Comparison of ENCODE assay signal across 8 cellular contexts in genomic region chr5:16759147-16759800, GRCh38.
DNase-seq lines count a peak whose midpoint lies in the region; ATAC-seq and TF ChIP-seq lines count a peak whose summit lies in the region.

No MANE protein-coding gene starts in this region.

- H4K20me1 ChIP-seq in IMR-90 (ENCODE audit: insufficient read depth, low read length): peaks cover 3% of the 10 kb centered on the region

- H3K4me3 Mint-ChIP-seq in central memory CD8-positive, alpha-beta T cell: no peak overlapping the region

- H2BK20ac ChIP-seq in IMR-90 (ENCODE audit: low read depth, low read length): no peak overlapping the region

- no peak overlapping the region for H3K9ac ChIP-seq in IMR-90 (ENCODE audit: low read depth, low read length)

- no peak overlapping the region for H3K4me2 ChIP-seq in IMR-90 (ENCODE audit: low read depth, low read length)

- H3K27ac Mint-ChIP-seq in central memory CD8-positive, alpha-beta T cell (ENCODE audit: low read depth): peak overlapping the region; percentile 46

- no peak overlapping the region for H2AFZ ChIP-seq in IMR-90 (replicated peaks; ENCODE audit: low read length, poor library complexity)

- H3K4ac ChIP-seq in IMR-90 (ENCODE audit: low read depth, low read length): no peak overlapping the region

- no peak overlapping the region for H3K23ac ChIP-seq in IMR-90 (ENCODE audit: low read depth, low read length)

- in situ Hi-C loops in IMR-90 (cut with MboI; ENCODE audit: low sequenced_read_pairs): no loop called here
- in situ Hi-C loops in GM13976 (cut with MboI; ENCODE audit: low sequenced_read_pairs, unreplicated experiment): no loop called here

- no peak overlapping the region for H2AK5ac ChIP-seq in IMR-90 (ENCODE audit: low read depth, low read length)

- no CpG with 5 or more reads among the region's 16 CpGs for WGBS in IMR-90 (ENCODE audit: extremely low coverage in 2 of 2, insufficient read length in 1 of 2), 2 experiments

- H3K9me1 ChIP-seq in IMR-90 (ENCODE audit: insufficient read depth, low read length): peaks cover 4% of the 10 kb centered on the region

- no peak overlapping the region for H2BK5ac ChIP-seq in IMR-90 (ENCODE audit: low read depth, low read length, poor library complexity, severe bottlenecking)

- no peak overlapping the region for H3K18ac ChIP-seq in IMR-90 (ENCODE audit: low read depth, low read length)

- no peaks in the 10 kb centered on the region for H3K27me3 ChIP-seq in IMR-90 (ENCODE audit: control insufficient read depth, insufficient read depth, low read length)

- H3K14ac ChIP-seq in IMR-90 (replicated peaks; ENCODE audit: low read depth, low read length): no peak overlapping the region

- no peaks in the 10 kb centered on the region for H3K27me3 Mint-ChIP-seq in central memory CD8-positive, alpha-beta T cell

- H3K79me1 ChIP-seq in IMR-90 (ENCODE audit: low read depth in 1 of 2, low read length in 2 of 2): peaks cover 31 to 42% of the 10 kb centered on the region in 2 experiments

- H3K27ac ChIP-seq in IMR-90 (ENCODE audit: insufficient read depth, low read length): no peak overlapping the region

- DNase-seq in IMR-90 (peak; percentile 31), GM13976 (ENCODE audit: low spot score) (no peak), NCI-H187 (lab: John Stamatoyannopoulos, UW) (no peak)
- DNase-seq in central memory CD8-positive, alpha-beta T cell (ENCODE audit: low spot score in 2 of 2): no peak

- peaks cover 62% of the 10 kb centered on the region for H3K36me3 ChIP-seq in IMR-90 (ENCODE audit: control insufficient read depth, insufficient read depth, low read length)

- POLR2A ChIA-PET in IMR-90 (lab: Charles Lee; ENCODE audit: unreplicated experiment): no interaction called here

- no peak overlapping the region for H2BK120ac ChIP-seq in IMR-90 (ENCODE audit: low read depth, low read length)

- H3K36me3 Mint-ChIP-seq in central memory CD8-positive, alpha-beta T cell (ENCODE audit: insufficient read depth): no peaks in the 10 kb centered on the region

- no peaks in the 10 kb centered on the region for H3K4me1 Mint-ChIP-seq in central memory CD8-positive, alpha-beta T cell

- ATAC-seq in GM18511 (IDR thresholded peaks at IDR 0.05; ENCODE audit: unreplicated experiment) (peak; percentile 90), GM19468 (IDR thresholded peaks at IDR 0.05; ENCODE audit: extremely low read depth, unreplicated experiment) (peak; percentile 87), IMR-90 (ENCODE audit: low read depth) (peak; percentile 62), HG03457 (IDR thresholded peaks at IDR 0.05; ENCODE audit: unreplicated experiment) (no peak), GM18505 (IDR thresholded peaks at IDR 0.05; ENCODE audit: unreplicated experiment) (no peak)
- no peak for ATAC-seq in central memory CD8-positive, alpha-beta T cell (replicated peaks; ENCODE audit: extremely low read depth, poor library complexity, severe bottlenecking)

- 0 out of 2 replicates have a peak, but pooled peaks cover 1% of the 10 kb centered on the region for H3K4me1 ChIP-seq in IMR-90 (ENCODE audit: control insufficient read depth, insufficient read depth, low read length)

- TF ChIP-seq RAD21 in IMR-90 (IDR thresholded peaks at IDR 0.05; ENCODE audit: low read length): no peak

- no peaks in the 10 kb centered on the region for H3K9me3 ChIP-seq in IMR-90 (ENCODE audit: control insufficient read depth, insufficient read depth, low read length)

- no peaks in the 10 kb centered on the region for H3K9me3 Mint-ChIP-seq in central memory CD8-positive, alpha-beta T cell

- H2BK15ac ChIP-seq in IMR-90 (ENCODE audit: low read depth, low read length): no peak overlapping the region

- no peak overlapping the region for H3K56ac ChIP-seq in IMR-90 (ENCODE audit: extremely low read depth, insufficient read depth, low read length)

- H4K91ac ChIP-seq in IMR-90 (ENCODE audit: insufficient read depth, low read depth, low read length): no peak overlapping the region

- H3K4me3 ChIP-seq in IMR-90 (ENCODE audit: insufficient read depth, low read depth, low read length): no peak overlapping the region

- H4K5ac ChIP-seq in IMR-90 (ENCODE audit: low read depth, low read length): no peak overlapping the region

- intact Hi-C loops in IMR-90 (cut with micrococcal nuclease): no loop called here

- BruUV-seq in IMR-90 (replicated peaks; lab: Mats Ljungman, UMichigan): no TSS peak

- no peak for TF ChIP-seq CTCF in IMR-90 (conservative IDR thresholded peaks at IDR 0.05; ENCODE audit: low read depth, low read length)
- TF ChIP-seq CTCF in GM13976 (IDR thresholded peaks at IDR 0.05; ENCODE audit: borderline replicate concordance, control extremely low read depth, extremely low read depth, insufficient read depth, missing control alignments): no peak

- H4K8ac ChIP-seq in IMR-90 (ENCODE audit: low read depth in 2 of 2, low read length in 2 of 2): peak overlapping the region in 1 of 2 experiments; percentile 9; a peak in 1 of 4 replicates

- H2AK9ac ChIP-seq in IMR-90 (replicated peaks; ENCODE audit: low read depth, low read length, poor library complexity): no peak overlapping the region

- CTCF ChIA-PET in IMR-90 (lab: Yijun Ruan, JAX): no interaction called here

- TF ChIP-seq POLR2A in IMR-90 (IDR thresholded peaks at IDR 0.05; ENCODE audit: low read depth, low read length): no peak
- no peak for TF ChIP-seq POLR2A in GM18505 (IDR thresholded peaks at IDR 0.05; ENCODE audit: borderline replicate concordance, extremely low read depth, insufficient read depth, insufficient read length)

- dilution Hi-C loops in IMR-90 (cut with HindIII; ENCODE audit: low sequenced_read_pairs, unreplicated experiment): no loop called here

TF ChIP-seq in IMR-90, 13 proteins besides CTCF, POLR2A, EP300 and RAD21:
- no peak for TF ChIP-seq MXI1 (IDR thresholded peaks at IDR 0.05; ENCODE audit: borderline replicate concordance, low read depth, low read length)
- TF ChIP-seq CHD1 (IDR thresholded peaks at IDR 0.05; ENCODE audit: low read depth, low read length): no peak
- TF ChIP-seq MAZ (IDR thresholded peaks at IDR 0.05; ENCODE audit: borderline replicate concordance, low read depth, low read length): no peak
- TF ChIP-seq, protein P1, sequence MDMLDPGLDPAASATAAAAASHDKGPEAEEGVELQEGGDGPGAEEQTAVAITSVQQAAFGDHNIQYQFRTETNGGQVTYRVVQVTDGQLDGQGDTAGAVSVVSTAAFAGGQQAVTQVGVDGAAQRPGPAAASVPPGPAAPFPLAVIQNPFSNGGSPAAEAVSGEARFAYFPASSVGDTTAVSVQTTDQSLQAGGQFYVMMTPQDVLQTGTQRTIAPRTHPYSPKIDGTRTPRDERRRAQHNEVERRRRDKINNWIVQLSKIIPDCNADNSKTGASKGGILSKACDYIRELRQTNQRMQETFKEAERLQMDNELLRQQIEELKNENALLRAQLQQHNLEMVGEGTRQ (IDR thresholded peaks at IDR 0.05; ENCODE audit: low read depth, low read length): no peak
- TF ChIP-seq FOS (IDR thresholded peaks at IDR 0.05; ENCODE audit: low read depth, low read length): no peak
- no peak for TF ChIP-seq BHLHE40 (IDR thresholded peaks at IDR 0.05; ENCODE audit: low read depth, low read length)
- no peak for TF ChIP-seq RCOR1 (IDR thresholded peaks at IDR 0.05; ENCODE audit: insufficient replicate concordance, low read length)
- TF ChIP-seq, protein P2, sequence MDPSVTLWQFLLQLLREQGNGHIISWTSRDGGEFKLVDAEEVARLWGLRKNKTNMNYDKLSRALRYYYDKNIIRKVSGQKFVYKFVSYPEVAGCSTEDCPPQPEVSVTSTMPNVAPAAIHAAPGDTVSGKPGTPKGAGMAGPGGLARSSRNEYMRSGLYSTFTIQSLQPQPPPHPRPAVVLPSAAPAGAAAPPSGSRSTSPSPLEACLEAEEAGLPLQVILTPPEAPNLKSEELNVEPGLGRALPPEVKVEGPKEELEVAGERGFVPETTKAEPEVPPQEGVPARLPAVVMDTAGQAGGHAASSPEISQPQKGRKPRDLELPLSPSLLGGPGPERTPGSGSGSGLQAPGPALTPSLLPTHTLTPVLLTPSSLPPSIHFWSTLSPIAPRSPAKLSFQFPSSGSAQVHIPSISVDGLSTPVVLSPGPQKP (IDR thresholded peaks at IDR 0.05; ENCODE audit: borderline replicate concordance, low read depth, low read length): no peak
- TF ChIP-seq NFE2L2 (IDR thresholded peaks at IDR 0.05; ENCODE audit: low read depth, low read length): no peak
- TF ChIP-seq CEBPB (IDR thresholded peaks at IDR 0.05; ENCODE audit: low read depth, low read length): no peak
- no peak for TF ChIP-seq RFX5 (IDR thresholded peaks at IDR 0.05; ENCODE audit: low read depth, low read length)
TF ChIP-seq in IMR-90: peak in this region for 0.

Comparison
In these comparisons a context has a peak if more than half of its experiments do, and no peak if none do; other contexts are left out.
1. ATAC-seq: peak in GM18511 (single experiment), GM19468 (single experiment) and IMR-90 (single experiment); none in central memory CD8-positive, alpha-beta T cell (single experiment), HG03457 (single experiment) and GM18505 (single experiment).